In genomic region chr1:178101654-178102053, GRCh38 we compare ENCODE assay signal across 18 cellular contexts. TPM values are rescaled to one million over a fixed set of nuclear protein-coding genes. Genes with fewer than 3 reads are reported as not detected.
DNase-seq lines count a peak whose midpoint lies in the region; ATAC-seq and TF ChIP-seq lines count a peak whose summit lies in the region.
"Had no signal": no experiment of that assay in that cellular context is flagged by ENCODE, and none has a peak within 500 bp of the region (broad histone marks: within the 10 kb centered on the region; RNA-seq: fewer than 3 reads in every experiment).

No MANE protein-coding gene starts in this region.

- no peaks in the 10 kb centered on the region for H3K27me3 Mint-ChIP-seq in effector memory CD8-positive, alpha-beta T cell
- H3K27me3 Mint-ChIP-seq: type B pancreatic cell had no signal

- DNase-seq in left ventricle myocardium inferior: no peak
- no peak for DNase-seq in right atrium auricular region (ENCODE audit: low spot score)
- no peak for DNase-seq in coronary artery (ENCODE audit: low spot score)
- DNase-seq in left lung: no peak
- DNase-seq in stimulated activated CD4-positive, alpha-beta T cell treated with anti-CD3 and anti-CD28 coated beads, Interleukin-15, amount 100 ng/mL, for 24 hours: no peak
- no peak for DNase-seq in effector memory CD8-positive, alpha-beta T cell
- DNase-seq: activated gamma-delta T cell treated with Interleukin-2 at 50 U/mL for 16 hours; aorta; effector CD4-positive, alpha-beta T cell; foreskin melanocyte; MG63; NCI-H1930; NCI-H526; WERI-Rb-1 had no signal

- H3K4me1 Mint-ChIP-seq in effector memory CD8-positive, alpha-beta T cell (ENCODE audit: low read depth in 2 of 2): no peaks in the 10 kb centered on the region

- no peak overlapping the region for H3K4me3 ChIP-seq in left ventricle myocardium inferior
- no peak overlapping the region for H3K4me3 ChIP-seq in right atrium auricular region
- peak overlapping the region; percentile 29 for H3K4me3 ChIP-seq in coronary artery
- H3K4me3 ChIP-seq in left lung: no peak overlapping the region
- H3K4me3 ChIP-seq: MG63 had no signal

- H3K27ac Mint-ChIP-seq in effector memory CD8-positive, alpha-beta T cell: no peak overlapping the region
- H3K27ac Mint-ChIP-seq: type B pancreatic cell had no signal

- intact Hi-C loops in left ventricle myocardium inferior (cut with micrococcal nuclease) (no loop called here), left lung (cut with DNase I) (no loop called here)

- H3K27ac ChIP-seq in left ventricle myocardium inferior (replicated peaks) (peak overlapping the region; percentile 97), right atrium auricular region (peak overlapping the region in 1 of 2 donors; percentile 94), coronary artery (peak overlapping the region; percentile 48 to 74), left lung (peak overlapping the region in 1 of 2 donors; percentile 17)
- H3K27ac ChIP-seq: WERI-Rb-1 had no signal

- H3K4me1 ChIP-seq in left ventricle myocardium inferior: peaks cover 98% of the 10 kb centered on the region
- H3K4me1 ChIP-seq in right atrium auricular region: peaks cover 0 to 57% of the 10 kb centered on the region in 2 donors
- H3K4me1 ChIP-seq in left lung: peaks cover 23 to 28% of the 10 kb centered on the region in 2 donors

- no peaks in the 10 kb centered on the region for H3K36me3 Mint-ChIP-seq in effector memory CD8-positive, alpha-beta T cell (ENCODE audit: insufficient read depth)
- H3K36me3 Mint-ChIP-seq: mesothelial cell of epicardium, type B pancreatic cell had no signal

- ATAC-seq in left lung (peak; percentile 8), HG02798 (IDR thresholded peaks at IDR 0.05; ENCODE audit: poor library complexity, unreplicated experiment) (no peak), HG03280 (IDR thresholded peaks at IDR 0.05; ENCODE audit: unreplicated experiment) (no peak)
- no peak for ATAC-seq in effector memory CD8-positive, alpha-beta T cell (replicated peaks)

- no peak overlapping the region for H3K4me3 Mint-ChIP-seq in effector memory CD8-positive, alpha-beta T cell
- H3K4me3 Mint-ChIP-seq: mesothelial cell of epicardium, type B pancreatic cell had no signal

- TF ChIP-seq CTCF in left ventricle myocardium inferior (IDR thresholded peaks at IDR 0.05; ENCODE audit: borderline replicate concordance) (no peak), right atrium auricular region (IDR thresholded peaks at IDR 0.05) (no peak), coronary artery (IDR thresholded peaks at IDR 0.05) (no peak), left lung (IDR thresholded peaks at IDR 0.05) (no peak)

- no peaks in the 10 kb centered on the region for H3K36me3 ChIP-seq in left ventricle myocardium inferior
- H3K36me3 ChIP-seq in right atrium auricular region: no peaks in the 10 kb centered on the region
- H3K36me3 ChIP-seq in left lung: no peaks in the 10 kb centered on the region
- H3K36me3 ChIP-seq: MG63, WERI-Rb-1 had no signal

- peaks cover 0 to 2% of the 10 kb centered on the region in 2 donors for H3K9me3 Mint-ChIP-seq in effector memory CD8-positive, alpha-beta T cell
- H3K9me3 Mint-ChIP-seq: mesothelial cell of epicardium, type B pancreatic cell had no signal

- no peaks in the 10 kb centered on the region for H3K27me3 ChIP-seq in left ventricle myocardium inferior (ENCODE audit: low read depth)
- H3K27me3 ChIP-seq in right atrium auricular region: no peaks in the 10 kb centered on the region
- H3K27me3 ChIP-seq in left lung: no peaks in the 10 kb centered on the region
- H3K27me3 ChIP-seq: MG63 had no signal

- H3K9me3 ChIP-seq in left ventricle myocardium inferior (replicated peaks) (no peaks in the 10 kb centered on the region), right atrium auricular region (no peaks in the 10 kb centered on the region), left lung (no peaks in the 10 kb centered on the region)
- H3K9me3 ChIP-seq: MG63 had no signal

RNA-seq across cellular contexts. Expression of gene RASAL2, which starts 7.8 kb away (rescaled TPM):
- total RNA-seq in left ventricle myocardium inferior: 28.3 TPM
- 10 to 100 TPM; 34.1 to 44.7 TPM for total RNA-seq in right atrium auricular region
- total RNA-seq in left lung: 10 to 100 TPM; 27.5 to 30.2 TPM
